15 cellular contexts compared by ENCODE assay signal in the genomic region with DNA sequence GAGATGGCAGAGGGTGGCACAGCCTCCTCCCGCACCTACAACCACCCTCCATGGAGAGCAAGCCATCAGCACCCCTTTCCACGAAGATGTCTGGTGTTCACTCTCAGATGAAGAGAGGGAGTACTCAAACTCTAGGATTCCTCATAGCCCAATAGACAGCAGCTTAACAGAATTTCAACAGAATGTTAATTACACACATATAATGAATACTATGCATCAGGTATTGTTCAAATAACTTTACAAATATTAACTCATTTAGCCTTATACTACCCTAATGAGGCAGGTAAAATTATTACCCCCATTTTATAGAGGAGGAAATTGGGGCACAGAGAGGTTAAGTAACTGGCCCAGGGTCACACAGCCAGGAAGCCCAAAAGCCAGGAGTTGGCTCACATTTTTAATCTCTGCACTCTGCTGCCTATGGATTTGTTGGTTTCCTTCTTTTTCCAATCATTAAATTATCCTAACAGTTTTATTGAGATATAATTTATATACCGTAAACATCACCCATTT. TPM values are rescaled to one million over a fixed set of nuclear protein-coding genes. Genes with fewer than 3 reads are reported as not detected.
DNase-seq lines count a peak whose midpoint lies in the region; ATAC-seq and TF ChIP-seq lines count a peak whose summit lies in the region.
"Had no signal": no experiment of that assay in that cellular context is flagged by ENCODE, and none has a peak within 500 bp of the region (broad histone marks: within the 10 kb centered on the region; RNA-seq: fewer than 3 reads in every experiment).

No MANE protein-coding gene starts in this region.

- ATAC-seq in left cardiac atrium, result no peak
- ATAC-seq in right lobe of liver, result no peak
- no peak for ATAC-seq in GM18502 (IDR thresholded peaks at IDR 0.05; ENCODE audit: poor library complexity, unreplicated experiment)

- H3K4me1 ChIP-seq in left ventricle myocardium inferior (peaks cover 84% of the 10 kb centered on the region), right lobe of liver (peaks cover 0 to 44% (median 25%) of the 10 kb centered on the region in 4 donors), sigmoid colon (peaks cover 0 to 85% (median 81%) of the 10 kb centered on the region in 4 donors)
- H3K4me1 ChIP-seq: Caco-2 had no signal

- DNase-seq in left ventricle myocardium inferior (no peak), left cardiac atrium (no peak), right lobe of liver (peak in 1 of 3 donors; percentile 4), sigmoid colon (no peak), DMS79 (lab: John Stamatoyannopoulos, UW) (no peak), H7 (no peak)
- no peak for DNase-seq in stimulated activated CD4-positive, alpha-beta T cell treated with anti-CD3 and anti-CD28 coated beads, Interleukin-12 subunit alpha, Interleukin-12 subunit beta, amount 100 ng/mL, for 4 hours
- DNase-seq: activated CD8-positive, alpha-beta memory T cell treated with anti-CD3 and anti-CD28 coated beads for 24 hours; central memory CD4-positive, alpha-beta T cell; mammary epithelial cell; NCI-H2171 treated with DMSO at 0.1 percent for 48 hours had no signal

- H3K27me3 ChIP-seq in left ventricle myocardium inferior (ENCODE audit: low read depth) (no peaks in the 10 kb centered on the region), right lobe of liver (no peaks in the 10 kb centered on the region), sigmoid colon (no peaks in the 10 kb centered on the region), H7 (ENCODE audit: control insufficient read depth, insufficient read depth, low read length) (no peaks in the 10 kb centered on the region; the same call in 1 of the 2 replicates)

- H3K9me3 ChIP-seq in left ventricle myocardium inferior (replicated peaks), result peaks cover 3% of the 10 kb centered on the region
- no peaks in the 10 kb centered on the region for H3K9me3 ChIP-seq in right lobe of liver
- no peaks in the 10 kb centered on the region for H3K9me3 ChIP-seq in sigmoid colon
- H3K9me3 ChIP-seq: Caco-2 had no signal

- TF ChIP-seq CTCF in left ventricle myocardium inferior (IDR thresholded peaks at IDR 0.05; ENCODE audit: borderline replicate concordance) (no peak), right lobe of liver (IDR thresholded peaks at IDR 0.05) (no peak), sigmoid colon (IDR thresholded peaks at IDR 0.05) (no peak)

- H3K27ac ChIP-seq in left ventricle myocardium inferior (replicated peaks), result peak overlapping the region; percentile 95
- peak overlapping the region; percentile 61 to 94 (median 91) for H3K27ac ChIP-seq in right lobe of liver
- H3K27ac ChIP-seq in sigmoid colon, result peak overlapping the region; percentile 80 to 98 (median 97)
- H3K27ac ChIP-seq: epithelial cell of prostate had no signal

- H3K4me3 ChIP-seq in left ventricle myocardium inferior, result no peak overlapping the region
- no peak overlapping the region for H3K4me3 ChIP-seq in right lobe of liver
- no peak overlapping the region for H3K4me3 ChIP-seq in sigmoid colon
- H3K4me3 ChIP-seq in H7 (ENCODE audit: insufficient read depth, low read depth, low read length), result no peak overlapping the region

- no peak for TF ChIP-seq EP300 in sigmoid colon (IDR thresholded peaks at IDR 0.05)

- TF ChIP-seq POLR2A in right lobe of liver (IDR thresholded peaks at IDR 0.05) (no peak), sigmoid colon (IDR thresholded peaks at IDR 0.05) (no peak)

- no peaks in the 10 kb centered on the region for H3K36me3 ChIP-seq in left ventricle myocardium inferior
- H3K36me3 ChIP-seq in right lobe of liver, result no peaks in the 10 kb centered on the region
- no peaks in the 10 kb centered on the region for H3K36me3 ChIP-seq in sigmoid colon
- no peaks in the 10 kb centered on the region; the same call in 1 of the 2 replicates for H3K36me3 ChIP-seq in H7 (replicated peaks; ENCODE audit: control insufficient read depth, insufficient read depth, low read length)

- intact Hi-C loops in left ventricle myocardium inferior (cut with micrococcal nuclease) (no loop called here), left cardiac atrium (cut with DNase I) (loop anchor here in 1 of 2 donors (10.0 kb wide), 1 partner anchor 87 kb away; no protein-coding TSS in a partner anchor), right lobe of liver (cut with DNase I) (no loop called here), sigmoid colon (cut with DNase I) (no loop called here)

- 90% methylated on average over 3 of the region's 3 CpGs for WGBS in right lobe of liver (ENCODE audit: insufficient coverage, low coverage, low lambda C conversion rate, missing lambda C conversion rate)
- 93 to 95% methylated on average over 3 of the region's 3 CpGs for WGBS in sigmoid colon, 2 donors

RNA-seq across cellular contexts. Expression of a gene that starts 39.0 kb away (rescaled TPM):
- total RNA-seq in left ventricle myocardium inferior (16.6 TPM), left cardiac atrium (10 to 100 TPM; 19.8 to 21.4 TPM), right lobe of liver (10 to 100 TPM; 17.5 to 34.7 (median 20.2) TPM), sigmoid colon (10 to 100 TPM; 32.3 to 54.6 (median 41.8) TPM)
- 10 to 100 TPM; 25.2 to 36.3 (median 25.3) TPM for polyA plus RNA-seq in sigmoid colon
- total RNA-seq in H7 (2014; rRNA removed; shearing (Covaris generic)), result 30.2 and 41.3 TPM in 2 replicates

RNA-seq across cellular contexts. Expression of a gene that starts 55.0 kb away (rescaled TPM):
- total RNA-seq in left ventricle myocardium inferior (0.58 TPM), left cardiac atrium (1 to 10 TPM in 1 of 2 donors, under 1 TPM in 1; 0.32 to 4.8 TPM), right lobe of liver (1 to 10 TPM in 5 of 6 experiments, under 1 TPM in 1; 0.95 to 5.0 (median 2.9) TPM), sigmoid colon (1 to 10 TPM in 1 of 4 donors, under 1 TPM in 3; 0.49 to 1.6 (median 0.77) TPM)
- polyA plus RNA-seq in sigmoid colon, result under 1 TPM; under 0.01 to 0.60 (median under 0.01) TPM
- total RNA-seq in H7 (2014; rRNA removed; shearing (Covaris generic)), result 1.4 TPM in 2 replicates
- total RNA-seq: A673 had no signal
- polyA plus RNA-seq: mammary epithelial cell had no signal
